In genomic region chr9:111148994-111149759, GRCh38 we compare ENCODE assay signal across 13 cellular contexts.
DNase-seq lines count a peak whose midpoint lies in the region; ATAC-seq and TF ChIP-seq lines count a peak whose summit lies in the region.
"Had no signal": no experiment of that assay in that cellular context is flagged by ENCODE, and none has a peak within 500 bp of the region (broad histone marks: within the 10 kb centered on the region; RNA-seq: fewer than 3 reads in every experiment).

No MANE protein-coding gene starts in this region.

- TF ChIP-seq CTCF in GM12874 (IDR thresholded peaks at IDR 0.05; ENCODE audit: insufficient read depth, low read depth, low read length) (peak; percentile 37; the same call in 1 of the 2 replicates), astrocyte of the spinal cord (IDR thresholded peaks at IDR 0.05; ENCODE audit: low read depth, low read length) (peak; percentile 6), nephron (IDR thresholded peaks at IDR 0.05; ENCODE audit: unreplicated experiment in 3 of 3) (no peak)

- ATAC-seq in HG03175 (IDR thresholded peaks at IDR 0.05; ENCODE audit: unreplicated experiment): peak; percentile 32
- ATAC-seq in HG02870 (IDR thresholded peaks at IDR 0.05; ENCODE audit: unreplicated experiment): no peak

- peaks cover 33% of the 10 kb centered on the region for H3K4me1 Mint-ChIP-seq in nephron
- H3K4me1 Mint-ChIP-seq: activated naive CD8-positive, alpha-beta T cell treated with anti-CD3 and anti-CD28 coated beads for 36 hours had no signal

- DNase-seq in astrocyte of the spinal cord (ENCODE audit: low read depth, low spot score) (no peak), NCI-H69 (lab: John Stamatoyannopoulos, UW) (no peak), AG08395 (ENCODE audit: low spot score) (no peak), occipital lobe (lab: John Stamatoyannopoulos, UW) (no peak)
- DNase-seq: activated CD4-positive, CD25-positive, alpha-beta regulatory T cell; activated naive CD8-positive, alpha-beta T cell treated with anti-CD3 and anti-CD28 coated beads for 36 hours; GDM1; NCI-H526 treated with DMSO at 0.1 percent for 48 hours; stimulated activated naive CD4-positive, alpha-beta T cell had no signal

- no peak overlapping the region for H3K4me3 ChIP-seq in astrocyte of the spinal cord (ENCODE audit: low read depth, low read length)

- H3K27me3 Mint-ChIP-seq in nephron (ENCODE audit: low read depth): no peaks in the 10 kb centered on the region
- H3K27me3 Mint-ChIP-seq: activated naive CD8-positive, alpha-beta T cell treated with anti-CD3 and anti-CD28 coated beads for 36 hours had no signal

- H3K9me3 Mint-ChIP-seq in nephron: no peaks in the 10 kb centered on the region
- H3K9me3 Mint-ChIP-seq: activated naive CD8-positive, alpha-beta T cell treated with anti-CD3 and anti-CD28 coated beads for 36 hours had no signal

- H3K36me3 Mint-ChIP-seq in nephron (ENCODE audit: low read depth): no peaks in the 10 kb centered on the region
- H3K36me3 Mint-ChIP-seq: activated naive CD8-positive, alpha-beta T cell treated with anti-CD3 and anti-CD28 coated beads for 36 hours had no signal

- H3K27ac Mint-ChIP-seq in nephron: peak overlapping the region; percentile 26 to 80 (median 47)
- H3K27ac Mint-ChIP-seq: activated naive CD8-positive, alpha-beta T cell treated with anti-CD3 and anti-CD28 coated beads for 36 hours had no signal

- H3K4me3 Mint-ChIP-seq in nephron: no peak overlapping the region
- H3K4me3 Mint-ChIP-seq: activated naive CD8-positive, alpha-beta T cell treated with anti-CD3 and anti-CD28 coated beads for 36 hours had no signal

- in situ Hi-C loops in astrocyte of the spinal cord (cut with HindIII; ENCODE audit: low sequenced_read_pairs): no loop called here

Comparison
In these comparisons a context has a peak if more than half of its experiments do, and no peak if none do; other contexts are left out.
1. CTCF ChIP-seq: peak in GM12874 (single experiment) and astrocyte of the spinal cord (single experiment); none in nephron (0 of 3).